1 cellular context compared by ENCODE assay signal in the genomic region with DNA sequence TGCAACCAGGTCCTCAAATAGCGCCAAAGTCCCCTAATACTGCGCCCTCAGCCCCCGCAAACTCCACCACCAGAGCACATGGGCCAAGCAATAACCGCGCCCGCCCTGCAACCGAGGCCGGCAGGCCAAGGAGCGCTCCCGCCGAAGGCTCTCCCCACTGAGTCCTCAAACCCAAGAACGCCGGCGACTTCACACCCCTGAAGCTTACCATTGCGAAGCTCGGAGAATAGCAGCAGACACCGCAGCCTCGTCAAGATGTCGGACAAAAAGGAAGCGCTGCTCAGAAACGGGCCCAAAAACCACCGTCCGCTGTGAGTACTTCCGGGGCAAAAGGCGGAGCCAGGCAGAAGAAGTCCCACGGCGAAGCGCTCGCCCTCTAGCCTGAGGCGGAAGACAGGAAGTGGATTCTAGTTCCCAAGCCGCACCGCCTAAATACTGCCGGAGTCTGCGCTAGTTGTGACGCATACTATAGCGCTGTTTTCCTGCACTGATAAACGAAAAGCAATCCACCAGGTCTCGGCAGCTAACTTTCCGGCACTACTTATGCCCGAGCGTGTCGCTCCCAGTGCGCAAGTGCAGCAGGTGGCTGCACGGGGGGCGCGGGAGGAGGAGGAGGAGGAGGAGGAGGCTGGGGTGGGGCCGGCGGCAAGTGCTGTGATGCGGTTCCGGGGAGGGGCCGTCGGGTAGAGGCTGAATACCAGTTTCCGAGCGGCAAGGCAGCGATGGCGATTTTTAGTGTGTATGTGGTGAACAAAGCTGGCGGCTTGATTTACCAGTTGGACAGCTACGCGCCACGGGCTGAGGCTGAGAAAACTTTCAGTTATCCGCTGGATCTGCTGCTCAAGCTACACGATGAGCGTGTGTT.
TF ChIP-seq lines count a peak whose summit lies in the region.

TSS of gene RPS25 (minus strand) at position 270 of the 865 bp plus-strand sequence. CDS start at position 211, 59 bp downstream.
TSS of gene TRAPPC4 (plus strand) at position 693 of the 865 bp plus-strand sequence. CDS start at position 723, 30 bp downstream.

TF ChIP-seq in HEK293, 187 proteins besides CTCF, POLR2A, EP300 and RAD21 (continued from another document):
- TF ChIP-seq ZNF280D (tag by site-specific recombination; IDR thresholded peaks at IDR 0.05) (no peak), TCF7L2 (IDR thresholded peaks at IDR 0.05; ENCODE audit: borderline replicate concordance, low read depth, low read length) (no peak), ZNF157 (tag by site-specific recombination; IDR thresholded peaks at IDR 0.05) (no peak), BCL11B (tag by site-specific recombination; IDR thresholded peaks at IDR 0.05; ENCODE audit: low read depth) (no peak), ZNF311 (tag by site-specific recombination; IDR thresholded peaks at IDR 0.05; ENCODE audit: borderline replicate concordance) (no peak), IKZF3 (tag by site-specific recombination; IDR thresholded peaks at IDR 0.05) (no peak), ZFP41 (tag by site-specific recombination; IDR thresholded peaks at IDR 0.05; ENCODE audit: borderline replicate concordance) (no peak), ZSCAN30 (tag by site-specific recombination; IDR thresholded peaks at IDR 0.05) (no peak), ZNF600 (tag by site-specific recombination; IDR thresholded peaks at IDR 0.05) (no peak), ZNF560 (tag by site-specific recombination; IDR thresholded peaks at IDR 0.05; ENCODE audit: borderline replicate concordance) (no peak), ZNF843 (tag by site-specific recombination; IDR thresholded peaks at IDR 0.05) (no peak), ZNF16 (tag by site-specific recombination; IDR thresholded peaks at IDR 0.05; ENCODE audit: low read depth) (no peak), MEIS1 (CRISPR knock-in tag; IDR thresholded peaks at IDR 0.05; ENCODE audit: borderline replicate concordance) (no peak), GLIS1 (tag by site-specific recombination; IDR thresholded peaks at IDR 0.05) (peak; percentile 59), ZNF792 (tag by site-specific recombination; IDR thresholded peaks at IDR 0.05) (0 out of 2 replicates have a peak, but pooled peaks have one; percentile 32), ZEB2 (tag by site-specific recombination; IDR thresholded peaks at IDR 0.05) (peak; percentile 48), ZNF398 (tag by site-specific recombination; IDR thresholded peaks at IDR 0.05) (no peak; the same call in 1 of the 2 replicates), ZBTB49 (tag by site-specific recombination; IDR thresholded peaks at IDR 0.05; ENCODE audit: low read depth) (no peak), ZBTB17 (tag by site-specific recombination; IDR thresholded peaks at IDR 0.05) (peak; percentile 97), ZBTB7A (tag by site-specific recombination; IDR thresholded peaks at IDR 0.05; ENCODE audit: low read depth) (0 out of 2 replicates have a peak, but pooled peaks have one; percentile 16), SALL2 (tag by site-specific recombination; IDR thresholded peaks at IDR 0.05; ENCODE audit: borderline replicate concordance) (no peak)
- TF ChIP-seq, protein P1, sequence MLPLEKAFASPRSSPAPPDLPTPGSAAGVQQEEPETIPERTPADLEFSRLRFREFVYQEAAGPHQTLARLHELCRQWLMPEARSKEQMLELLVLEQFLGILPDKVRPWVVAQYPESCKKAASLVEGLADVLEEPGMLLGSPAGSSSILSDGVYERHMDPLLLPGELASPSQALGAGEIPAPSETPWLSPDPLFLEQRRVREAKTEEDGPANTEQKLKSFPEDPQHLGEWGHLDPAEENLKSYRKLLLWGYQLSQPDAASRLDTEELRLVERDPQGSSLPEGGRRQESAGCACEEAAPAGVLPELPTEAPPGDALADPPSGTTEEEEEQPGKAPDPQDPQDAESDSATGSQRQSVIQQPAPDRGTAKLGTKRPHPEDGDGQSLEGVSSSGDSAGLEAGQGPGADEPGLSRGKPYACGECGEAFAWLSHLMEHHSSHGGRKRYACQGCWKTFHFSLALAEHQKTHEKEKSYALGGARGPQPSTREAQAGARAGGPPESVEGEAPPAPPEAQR (tag by site-specific recombination; IDR thresholded peaks at IDR 0.05), result no peak
- TF ChIP-seq, protein P2, sequence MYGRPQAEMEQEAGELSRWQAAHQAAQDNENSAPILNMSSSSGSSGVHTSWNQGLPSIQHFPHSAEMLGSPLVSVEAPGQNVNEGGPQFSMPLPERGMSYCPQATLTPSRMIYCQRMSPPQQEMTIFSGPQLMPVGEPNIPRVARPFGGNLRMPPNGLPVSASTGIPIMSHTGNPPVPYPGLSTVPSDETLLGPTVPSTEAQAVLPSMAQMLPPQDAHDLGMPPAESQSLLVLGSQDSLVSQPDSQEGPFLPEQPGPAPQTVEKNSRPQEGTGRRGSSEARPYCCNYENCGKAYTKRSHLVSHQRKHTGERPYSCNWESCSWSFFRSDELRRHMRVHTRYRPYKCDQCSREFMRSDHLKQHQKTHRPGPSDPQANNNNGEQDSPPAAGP (tag by site-specific recombination; IDR thresholded peaks at IDR 0.05), result peak; percentile 28
